ENCODE assay signal across 9 cellular contexts in genomic region chr1:53278294-53278693, GRCh38. TPM values are rescaled to one million over a fixed set of nuclear protein-coding genes. Genes with fewer than 3 reads are reported as not detected.
DNase-seq lines count a peak whose midpoint lies in the region; ATAC-seq and TF ChIP-seq lines count a peak whose summit lies in the region.
"Had no signal": no experiment of that assay in that cellular context is flagged by ENCODE, and none has a peak within 500 bp of the region (broad histone marks: within the 10 kb centered on the region; RNA-seq: fewer than 3 reads in every experiment).

No MANE protein-coding gene starts in this region.

- peaks cover 21% of the 10 kb centered on the region for H3K36me3 Mint-ChIP-seq in activated CD4-positive, alpha-beta T cell treated with anti-CD3 and anti-CD28 coated beads, Interleukin-2, amount 10 ng/mL, durations not matched to agents 7 days and 5 days (ENCODE audit: low read depth)
- peaks cover 2% of the 10 kb centered on the region for H3K36me3 Mint-ChIP-seq in mesothelial cell of epicardium

- POLR2A ChIA-PET in activated CD4-positive, alpha-beta T cell treated with anti-CD3 and anti-CD28 coated beads, Interleukin-2, amount 10 ng/mL, durations not matched to agents 7 days and 5 days (lab: Charles Lee) = no interaction called here

- H3K4me3 Mint-ChIP-seq in activated CD4-positive, alpha-beta T cell treated with anti-CD3 and anti-CD28 coated beads, Interleukin-2, amount 10 ng/mL, durations not matched to agents 7 days and 5 days = no peak overlapping the region
- no peak overlapping the region for H3K4me3 Mint-ChIP-seq in mesothelial cell of epicardium

- peak overlapping the region; percentile 58 for H3K27ac Mint-ChIP-seq in activated CD4-positive, alpha-beta T cell treated with anti-CD3 and anti-CD28 coated beads, Interleukin-2, amount 10 ng/mL, durations not matched to agents 7 days and 5 days
- no peak overlapping the region for H3K27ac Mint-ChIP-seq in mesothelial cell of epicardium

- H3K4me3 ChIP-seq in MG63 (no peak overlapping the region), coronary artery (no peak overlapping the region)

- DNase-seq in DMS 273 (lab: John Stamatoyannopoulos, UW; ENCODE audit: unreplicated experiment) (peak; percentile 70), DMS 273 treated with DMSO at 0.1 percent for 48 hours (lab: John Stamatoyannopoulos, UW) (no peak), MG63 (peak; percentile 43), coronary artery (ENCODE audit: low spot score) (no peak), mesothelial cell of epicardium (ENCODE audit: low spot score in 2 of 2, unreplicated experiment in 2 of 2) (peak; percentile 48 to 86)
- peak; percentile 76 for DNase-seq in activated CD4-positive, alpha-beta T cell treated with anti-CD3 and anti-CD28 coated beads, Interleukin-2, amount 10 ng/mL, durations not matched to agents 7 days and 5 days
- peak; percentile 84 for DNase-seq in stimulated activated CD8-positive, alpha-beta memory T cell treated with anti-CD3 and anti-CD28 coated beads, Interleukin-4, amount 100 ng/mL, for 48 hours

- CTCF ChIA-PET in activated CD4-positive, alpha-beta T cell treated with anti-CD3 and anti-CD28 coated beads, Interleukin-2, amount 10 ng/mL, durations not matched to agents 7 days and 5 days (lab: Charles Lee) = interaction anchor here (0.6 to 2.3 kb wide), 16 partner anchors 11 to 604 kb away, joined by 3 to 13 read pairs (median 4); no protein-coding TSS in a partner anchor

- no peaks in the 10 kb centered on the region for H3K9me3 Mint-ChIP-seq in activated CD4-positive, alpha-beta T cell treated with anti-CD3 and anti-CD28 coated beads, Interleukin-2, amount 10 ng/mL, durations not matched to agents 7 days and 5 days
- no peaks in the 10 kb centered on the region for H3K9me3 Mint-ChIP-seq in mesothelial cell of epicardium

- H3K4me1 Mint-ChIP-seq in activated CD4-positive, alpha-beta T cell treated with anti-CD3 and anti-CD28 coated beads, Interleukin-2, amount 10 ng/mL, durations not matched to agents 7 days and 5 days = peaks cover 2% of the 10 kb centered on the region
- no peaks in the 10 kb centered on the region for H3K4me1 Mint-ChIP-seq in mesothelial cell of epicardium

- no peaks in the 10 kb centered on the region for H3K27me3 Mint-ChIP-seq in activated CD4-positive, alpha-beta T cell treated with anti-CD3 and anti-CD28 coated beads, Interleukin-2, amount 10 ng/mL, durations not matched to agents 7 days and 5 days
- H3K27me3 Mint-ChIP-seq in mesothelial cell of epicardium (ENCODE audit: low read depth) = no peaks in the 10 kb centered on the region

- H3K9me3 ChIP-seq in MG63 = no peaks in the 10 kb centered on the region

- TF ChIP-seq CTCF in coronary artery (IDR thresholded peaks at IDR 0.05) (peak; percentile 78), mesothelial cell of epicardium (IDR thresholded peaks at IDR 0.05; ENCODE audit: unreplicated experiment) (peak; percentile 92)

- ATAC-seq in GM18519 (IDR thresholded peaks at IDR 0.05; ENCODE audit: low FRiP score, unreplicated experiment) = no peak

- H3K27me3 ChIP-seq in MG63 = no peaks in the 10 kb centered on the region

- peaks cover 45% of the 10 kb centered on the region for H3K36me3 ChIP-seq in MG63

- no peak overlapping the region for H3K27ac ChIP-seq in coronary artery
- H3K27ac ChIP-seq: epithelial cell of prostate had no signal

RNA-seq across cellular contexts. Expression of gene MAGOH, which starts 40.0 kb away (rescaled TPM):
- 32.7 and 50.2 TPM in 2 replicates for total RNA-seq in MG63 (2014; rRNA removed; shearing (Covaris generic); ENCODE audit: low replicate concordance)
- total RNA-seq in activated CD4-positive, alpha-beta T cell treated with anti-CD3 and anti-CD28 coated beads, Interleukin-2, amount 10 ng/mL, durations not matched to agents 7 days and 5 days = 10 to 100 TPM; 73.3 to 74.1 TPM
- total RNA-seq in mesothelial cell of epicardium = 57.6 to 61.1 TPM (median 59.0 TPM) in 3 replicates

RNA-seq across cellular contexts. Expression of gene LRP8, which starts 49.6 kb away (rescaled TPM):
- 12.4 and 16.1 TPM in 2 replicates for total RNA-seq in MG63 (2014; rRNA removed; shearing (Covaris generic); ENCODE audit: low replicate concordance)
- 10 to 100 TPM; 51.8 to 56.6 TPM for total RNA-seq in activated CD4-positive, alpha-beta T cell treated with anti-CD3 and anti-CD28 coated beads, Interleukin-2, amount 10 ng/mL, durations not matched to agents 7 days and 5 days
- 18.2 to 19.9 TPM (median 19.2 TPM) in 3 replicates for total RNA-seq in mesothelial cell of epicardium

RNA-seq across cellular contexts. Expression of gene CZIB, which starts 57.9 kb away (rescaled TPM):
- total RNA-seq in MG63 (2014; rRNA removed; shearing (Covaris generic); ENCODE audit: low replicate concordance) = 59.2 and 90.4 TPM in 2 replicates
- total RNA-seq in activated CD4-positive, alpha-beta T cell treated with anti-CD3 and anti-CD28 coated beads, Interleukin-2, amount 10 ng/mL, durations not matched to agents 7 days and 5 days = 10 to 100 TPM; 51.0 to 54.0 TPM
- total RNA-seq in mesothelial cell of epicardium = 52.6 to 61.0 TPM (median 55.2 TPM) in 3 replicates

Comparison
In these comparisons a context has a peak if more than half of its experiments do, and no peak if none do; other contexts are left out.
1. DNase-seq: peak in DMS 273 (single experiment), MG63 (single experiment), activated CD4-positive, alpha-beta T cell treated with anti-CD3 and anti-CD28 coated beads, Interleukin-2, amount 10 ng/mL, durations not matched to agents 7 days and 5 days (single experiment), mesothelial cell of epicardium (2 of 2) and stimulated activated CD8-positive, alpha-beta memory T cell treated with anti-CD3 and anti-CD28 coated beads, Interleukin-4, amount 100 ng/mL, for 48 hours (single experiment); none in DMS 273 treated with DMSO at 0.1 percent for 48 hours (single experiment) and coronary artery (single experiment).